1 cellular context compared by ENCODE assay signal in genomic region chr13:46389985-46390384, GRCh38.
TF ChIP-seq lines count a peak whose summit lies in the region.

No MANE protein-coding gene starts in this region.

TF ChIP-seq in HCT116, 20 proteins besides CTCF, POLR2A, EP300 and RAD21 (continued from another document):
- TF ChIP-seq EGR1 (IDR thresholded peaks at IDR 0.05; ENCODE audit: low read depth) (no peak), YY1 (IDR thresholded peaks at IDR 0.05; ENCODE audit: extremely low read depth, insufficient replicate concordance, low read depth, low read length) (no peak)
